In genomic region chr1:68401506-68401905, GRCh38 we compare ENCODE assay signal across 19 cellular contexts. TPM values are rescaled to one million over a fixed set of nuclear protein-coding genes. Genes with fewer than 3 reads are reported as not detected.
DNase-seq lines count a peak whose midpoint lies in the region; ATAC-seq, FAIRE-seq and TF ChIP-seq lines count a peak whose summit lies in the region.
"Had no signal": no experiment of that assay in that cellular context is flagged by ENCODE, and none has a peak within 500 bp of the region (broad histone marks: within the 10 kb centered on the region; RNA-seq: fewer than 3 reads in every experiment).

No MANE protein-coding gene starts in this region.

- ATAC-seq in HG03520 (IDR thresholded peaks at IDR 0.05; ENCODE audit: unreplicated experiment) = no peak

- FAIRE-seq in bronchial epithelial cell (lab: Jason Lieb, UNC) = no peak
- FAIRE-seq: GM12891, H54 had no signal

- H3K4me3 ChIP-seq in bronchial epithelial cell (ENCODE audit: low read depth, low read length) (no peak overlapping the region), tibial nerve (no peak overlapping the region)
- H3K4me3 ChIP-seq: BLaER1 treated with 17β-estradiol and CSF1 and Interleukin-3, amounts not matched to agents 10 nM and 100 nM; GM23248 had no signal

- WGBS in tibial nerve, 2 donors = 76 to 78% methylated on average over 4 of the region's 4 CpGs

- H3K36me3 ChIP-seq in bronchial epithelial cell (ENCODE audit: control insufficient read depth, insufficient read depth, low read length) (no peaks in the 10 kb centered on the region), tibial nerve (no peaks in the 10 kb centered on the region)
- H3K36me3 ChIP-seq: BLaER1 treated with 17β-estradiol and CSF1 and Interleukin-3, amounts not matched to agents 10 nM and 100 nM had no signal

- no peak overlapping the region for H3K27ac ChIP-seq in tibial nerve
- H3K27ac ChIP-seq: BLaER1 treated with 17β-estradiol and CSF1 and Interleukin-3, amounts not matched to agents 10 nM and 100 nM; GM23248 had no signal

- DNase-seq in DMS53 (lab: John Stamatoyannopoulos, UW) (peak; percentile 91), HT-29 (ENCODE audit: low spot score) (peak; percentile 4), NCI-H526 (lab: John Stamatoyannopoulos, UW) (peak; percentile 61 to 80), bronchial epithelial cell (ENCODE audit: low read depth) (peak; percentile 14), tibial nerve (ENCODE audit: low spot score in 2 of 2) (no peak), NCI-H146 (lab: John Stamatoyannopoulos, UW) (no peak)
- DNase-seq: ACHN; Calu3; CD4-positive, CD25-positive, alpha-beta regulatory T cell; DMS 273 treated with DMSO at 0.1 percent for 48 hours; DMS79 treated with DMSO at 0.1 percent for 48 hours; EL; GM23248 had no signal

- H3K4me1 ChIP-seq in tibial nerve = peaks cover 0 to 5% (median 0%) of the 10 kb centered on the region in 4 donors
- H3K4me1 ChIP-seq: BLaER1 treated with 17β-estradiol and CSF1 and Interleukin-3, amounts not matched to agents 10 nM and 100 nM had no signal

- TF ChIP-seq EP300 in tibial nerve (IDR thresholded peaks at IDR 0.05) = no peak

- TF ChIP-seq POLR2A in tibial nerve (IDR thresholded peaks at IDR 0.05) = no peak

- no peaks in the 10 kb centered on the region for H3K27me3 ChIP-seq in bronchial epithelial cell (ENCODE audit: control insufficient read depth, insufficient read depth, low read length)
- H3K27me3 ChIP-seq in tibial nerve = no peaks in the 10 kb centered on the region
- H3K27me3 ChIP-seq: BLaER1 treated with 17β-estradiol and CSF1 and Interleukin-3, amounts not matched to agents 10 nM and 100 nM had no signal

- TF ChIP-seq CTCF in bronchial epithelial cell (IDR thresholded peaks at IDR 0.05; ENCODE audit: insufficient read depth, low read length, severe bottlenecking) (no peak), tibial nerve (IDR thresholded peaks at IDR 0.05) (no peak)

- H3K9me3 ChIP-seq in tibial nerve = no peaks in the 10 kb centered on the region
- H3K9me3 ChIP-seq: BLaER1 treated with 17β-estradiol and CSF1 and Interleukin-3, amounts not matched to agents 10 nM and 100 nM had no signal

RNA-seq across cellular contexts. Expression of gene RPE65, which starts 48.2 kb away (rescaled TPM):
- total RNA-seq in HT-29 (2014; rRNA removed; shearing (Covaris generic)) = not detected in 2 replicates
- total RNA-seq in bronchial epithelial cell (under 0.01 TPM in 1 of 2 replicates, not detected in the other), tibial nerve (not detected)
- total RNA-seq: A172; Calu3; CD4-positive, CD25-positive, alpha-beta regulatory T cell; GM23248; HT1080 had no signal

Comparison
In these comparisons a context has a peak if more than half of its experiments do, and no peak if none do; other contexts are left out.
1. DNase-seq: peak in DMS53 (single experiment), HT-29 (single experiment), NCI-H526 (2 of 2) and bronchial epithelial cell (single experiment); none in tibial nerve (0 of 2) and NCI-H146 (single experiment).